ENCODE assay signal across 1 cellular context in the genomic region with DNA sequence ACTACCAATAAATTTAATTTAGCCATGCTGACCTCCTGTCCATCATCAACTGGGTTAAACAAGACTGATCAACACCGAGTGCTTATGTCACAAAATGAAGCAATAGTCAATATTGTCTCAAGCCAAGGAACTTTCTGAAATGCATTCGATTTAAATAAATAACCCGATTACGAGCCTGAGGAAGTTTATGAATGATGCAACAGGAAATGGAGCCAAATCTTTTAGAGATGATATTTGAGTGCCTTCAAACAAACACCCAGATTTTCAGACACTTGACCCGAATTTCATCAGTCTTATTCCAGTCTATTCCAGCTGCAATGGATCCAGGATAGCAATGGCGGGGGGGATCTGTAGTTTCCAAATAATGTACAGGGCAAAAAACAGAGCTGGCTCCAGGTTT.
TF ChIP-seq lines count a peak whose summit lies in the region.

No MANE protein-coding gene starts in this region.

TF ChIP-seq in endothelial cell of umbilical vein, 7 proteins besides CTCF, POLR2A, EP300 and RAD21:
- TF ChIP-seq JUN (IDR thresholded peaks at IDR 0.05; ENCODE audit: borderline replicate concordance, insufficient read depth, insufficient read length, low read depth) (no peak), POLR2AphosphoS5 (IDR thresholded peaks at IDR 0.05; ENCODE audit: insufficient read depth, low read depth, low read length) (no peak), GATA2 (IDR thresholded peaks at IDR 0.05; ENCODE audit: insufficient read depth, insufficient read length, low read depth, low read length) (no peak), MYC (IDR thresholded peaks at IDR 0.05; ENCODE audit: low read depth, low read length) (no peak), EZH2 (IDR thresholded peaks at IDR 0.05; ENCODE audit: borderline replicate concordance, low read depth, low read length, severe bottlenecking) (no peak), FOS (IDR thresholded peaks at IDR 0.05; ENCODE audit: borderline replicate concordance, insufficient read depth, low read length) (no peak)
- TF ChIP-seq, protein P1, sequence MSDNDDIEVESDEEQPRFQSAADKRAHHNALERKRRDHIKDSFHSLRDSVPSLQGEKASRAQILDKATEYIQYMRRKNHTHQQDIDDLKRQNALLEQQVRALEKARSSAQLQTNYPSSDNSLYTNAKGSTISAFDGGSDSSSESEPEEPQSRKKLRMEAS (IDR thresholded peaks at IDR 0.05; ENCODE audit: insufficient read depth, insufficient read length): no peak
